9 cellular contexts compared by ENCODE assay signal in genomic region chr14:73237786-73238261, GRCh38. TPM values are rescaled to one million over a fixed set of nuclear protein-coding genes. Genes with fewer than 3 reads are reported as not detected.
DNase-seq lines count a peak whose midpoint lies in the region; ATAC-seq and TF ChIP-seq lines count a peak whose summit lies in the region.
"Had no signal": no experiment of that assay in that cellular context is flagged by ENCODE, and none has a peak within 500 bp of the region (broad histone marks: within the 10 kb centered on the region; RNA-seq: fewer than 3 reads in every experiment).

No MANE protein-coding gene starts in this region.

- H3K27ac ChIP-seq in colonic mucosa: no peak overlapping the region
- H3K27ac ChIP-seq in mesendoderm (ENCODE audit: low read depth, low read length): no peak overlapping the region

- no peak overlapping the region for H2BK120ac ChIP-seq in mesendoderm (ENCODE audit: low read depth, low read length)

- H3K4me1 Mint-ChIP-seq in stimulated activated naive CD8-positive, alpha-beta T cell treated with anti-CD3 and anti-CD28 coated beads, Interleukin-15, amount 100 ng/mL, for 72 hours: peaks cover 46% of the 10 kb centered on the region

- H3K36me3 ChIP-seq in colonic mucosa: no peaks in the 10 kb centered on the region
- no peaks in the 10 kb centered on the region for H3K36me3 ChIP-seq in mesendoderm (ENCODE audit: control insufficient read depth, insufficient read depth, low read length)

- peak overlapping the region; percentile 22 for H3K18ac ChIP-seq in mesendoderm (ENCODE audit: low read length)

- intact Hi-C loops in colonic mucosa (cut with DNase I): no loop called here

- H3K56ac ChIP-seq in mesendoderm (ENCODE audit: low read length): peak overlapping the region; percentile 52

- H4K8ac ChIP-seq in mesendoderm (ENCODE audit: low read depth, low read length): no peak overlapping the region

- H3K4ac ChIP-seq in mesendoderm (ENCODE audit: low read depth, low read length): no peak overlapping the region

- H3K4me2 ChIP-seq in mesendoderm (ENCODE audit: low read length): peak overlapping the region; percentile 48

- H3K4me1 ChIP-seq in colonic mucosa (peaks cover 11% of the 10 kb centered on the region), mesendoderm (ENCODE audit: control insufficient read depth, low read depth, low read length) (peaks cover 5% of the 10 kb centered on the region)

- peaks cover 22% of the 10 kb centered on the region for H3K27me3 ChIP-seq in colonic mucosa
- peaks cover 31% of the 10 kb centered on the region for H3K27me3 ChIP-seq in mesendoderm (ENCODE audit: insufficient read depth, low read length, poor library complexity)

- H3K27me3 Mint-ChIP-seq in stimulated activated naive CD8-positive, alpha-beta T cell treated with anti-CD3 and anti-CD28 coated beads, Interleukin-15, amount 100 ng/mL, for 72 hours: peaks cover 98% of the 10 kb centered on the region

- H4K5ac ChIP-seq in mesendoderm (ENCODE audit: low read length): no peak overlapping the region

- no peak overlapping the region for H2BK15ac ChIP-seq in mesendoderm (replicated peaks; ENCODE audit: low read depth)

- H3K23ac ChIP-seq in mesendoderm (ENCODE audit: low read length): peak overlapping the region; percentile 48

- DNase-seq in stimulated activated naive CD8-positive, alpha-beta T cell treated with anti-CD3 and anti-CD28 coated beads, Interleukin-15, amount 100 ng/mL, for 72 hours: no peak
- DNase-seq in stimulated activated naive CD8-positive, alpha-beta T cell treated with anti-CD3 and anti-CD28 coated beads, Interleukin-15, Interleukin-2, amounts not matched to agents 100 U/mL and 50 U/mL, for 24 hours: no peak
- DNase-seq in colonic mucosa: no peak
- DNase-seq in mesendoderm: peak; percentile 14
- no peak for DNase-seq in NCI-H446 treated with DMSO at 0.1 percent for 48 hours (lab: John Stamatoyannopoulos, UW)
- DNase-seq in activated CD4-positive, alpha-beta T cell treated with anti-CD3 and anti-CD28 coated beads, Interleukin-2, amount 50 U/mL, for 4 hours: no peak
- no peak for DNase-seq in Kasumi-1 (lab: John Stamatoyannopoulos, UW)
- no peak for DNase-seq in HCEC 1CT

- H3K9me3 Mint-ChIP-seq in stimulated activated naive CD8-positive, alpha-beta T cell treated with anti-CD3 and anti-CD28 coated beads, Interleukin-15, amount 100 ng/mL, for 72 hours: no peaks in the 10 kb centered on the region

- H3K9me3 ChIP-seq in colonic mucosa: no peaks in the 10 kb centered on the region

- H3K4me3 ChIP-seq in colonic mucosa (peak overlapping the region; percentile 32), mesendoderm (ENCODE audit: low read length) (no peak overlapping the region)
- H3K4me3 ChIP-seq: K562 had no signal

- WGBS in mesendoderm (ENCODE audit: extremely low coverage, insufficient coverage, low lambda C conversion rate): no CpG with 5 or more reads among the region's 58 CpGs

- no peak for TF ChIP-seq CTCF in colonic mucosa (IDR thresholded peaks at IDR 0.05)

- H3K79me2 ChIP-seq in mesendoderm (ENCODE audit: control insufficient read depth, insufficient read depth, low read length): no peaks in the 10 kb centered on the region

- peak overlapping the region in 1 of 2 donors; percentile 72 for H3K4me3 Mint-ChIP-seq in stimulated activated naive CD8-positive, alpha-beta T cell treated with anti-CD3 and anti-CD28 coated beads, Interleukin-15, amount 100 ng/mL, for 72 hours

- no peaks in the 10 kb centered on the region for H3K79me1 ChIP-seq in mesendoderm (ENCODE audit: low read length)

- H3K27ac Mint-ChIP-seq in stimulated activated naive CD8-positive, alpha-beta T cell treated with anti-CD3 and anti-CD28 coated beads, Interleukin-15, amount 100 ng/mL, for 72 hours: no peak overlapping the region

- no peak overlapping the region for H2BK5ac ChIP-seq in mesendoderm (ENCODE audit: low read length)

- peak; percentile 44 for ATAC-seq in stimulated activated naive CD8-positive, alpha-beta T cell treated with anti-CD3 and anti-CD28 coated beads, Interleukin-15, amount 100 ng/mL, for 72 hours
- no peak for ATAC-seq in stimulated activated naive CD8-positive, alpha-beta T cell treated with anti-CD3 and anti-CD28 coated beads, Interleukin-15, Interleukin-2, amounts not matched to agents 100 U/mL and 50 U/mL, for 24 hours
- ATAC-seq: K562 had no signal

- H2AK5ac ChIP-seq in mesendoderm (ENCODE audit: low read length): no peak overlapping the region

- H3K9ac ChIP-seq in colonic mucosa (ENCODE audit: low read depth in 2 of 2, low read length in 2 of 2) (peak overlapping the region; percentile 32 to 55), mesendoderm (ENCODE audit: low read length) (peak overlapping the region; percentile 47)

RNA-seq across cellular contexts. Expression of gene PAPLN, which starts 0.5 kb away (rescaled TPM):
- 1 to 10 TPM; 3.2 to 4.3 TPM for total RNA-seq in colonic mucosa
- 0.14 TPM for polyA plus RNA-seq in mesendoderm (2013, experiment 1 of 2)
- 0.11 TPM for polyA plus RNA-seq in mesendoderm (2013, experiment 2 of 2)
